8 cellular contexts compared by ENCODE assay signal in the genomic region with DNA sequence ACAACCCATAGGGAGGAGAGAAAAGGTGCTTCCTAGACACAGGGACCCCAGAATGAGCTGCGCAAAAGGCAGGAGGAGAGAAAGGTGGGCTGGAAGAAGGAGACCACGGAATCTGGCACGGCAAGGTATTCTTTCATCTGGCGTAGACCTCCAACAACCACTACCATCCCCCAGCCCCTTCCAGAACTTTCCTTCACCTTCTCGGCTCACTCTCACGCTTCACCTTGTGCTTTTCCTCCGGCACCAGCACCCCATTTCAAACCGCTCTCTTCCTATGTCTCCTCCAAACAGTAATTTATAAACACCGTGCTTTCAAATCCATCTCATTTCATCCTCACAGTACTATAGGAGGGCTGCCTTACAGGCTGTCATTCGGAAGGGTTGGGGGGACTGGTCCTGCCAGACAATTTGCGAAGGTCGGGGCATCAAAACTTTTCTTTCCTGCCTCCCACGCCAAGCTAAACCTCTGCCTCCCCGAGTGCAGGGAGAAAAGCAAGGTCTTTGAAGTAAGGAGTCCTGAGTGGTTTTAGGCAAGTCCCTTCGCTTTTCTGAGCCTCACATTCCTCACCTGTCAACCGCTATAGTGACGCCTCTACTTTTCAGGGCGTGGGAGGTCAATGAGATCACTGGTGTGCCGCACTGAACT. TPM values are rescaled to one million over a fixed set of nuclear protein-coding genes. Genes with fewer than 3 reads are reported as not detected.
DNase-seq lines count a peak whose midpoint lies in the region; ATAC-seq lines count a peak whose summit lies in the region.

No MANE protein-coding gene starts in this region.

- no peaks in the 10 kb centered on the region for H3K27me3 Mint-ChIP-seq in activated T-cell treated with anti-CD3 and anti-CD28 coated beads, Interleukin-2, amount 50 U/mL, for 72 hours (ENCODE audit: low read depth)

- peak overlapping the region; percentile 94 for H3K27ac ChIP-seq in subcutaneous abdominal adipose tissue (ENCODE audit: low read depth, low read length)

- no peaks in the 10 kb centered on the region for H3K27me3 ChIP-seq in subcutaneous abdominal adipose tissue (ENCODE audit: control insufficient read depth in 5 of 5, insufficient read depth in 4 of 5, low read length in 5 of 5)

- H3K4me1 ChIP-seq in subcutaneous abdominal adipose tissue (ENCODE audit: control insufficient read depth in 5 of 5, insufficient read depth in 5 of 5, low read length in 5 of 5), result peaks cover 6 to 53% (median 43%) of the 10 kb centered on the region in 5 donors

- H3K36me3 ChIP-seq in subcutaneous abdominal adipose tissue (ENCODE audit: control insufficient read depth in 5 of 5, insufficient read depth in 5 of 5, low read length in 5 of 5), result peaks cover 0 to 9% (median 0%) of the 10 kb centered on the region in 5 donors

- peak overlapping the region; percentile 90 to 98 for H3K4me3 Mint-ChIP-seq in activated T-cell treated with anti-CD3 and anti-CD28 coated beads, Interleukin-2, amount 50 U/mL, for 72 hours

- H3K4me3 ChIP-seq in iPS-18c (ENCODE audit: insufficient read depth, low read depth, low read length) (peak overlapping the region; percentile 95), subcutaneous abdominal adipose tissue (ENCODE audit: low read depth in 1 of 5, low read length in 5 of 5) (peak overlapping the region; percentile 84 to 97 (median 91))

- H3K27ac Mint-ChIP-seq in activated T-cell treated with anti-CD3 and anti-CD28 coated beads, Interleukin-2, amount 50 U/mL, for 72 hours, result peak overlapping the region; percentile 97

- no peaks in the 10 kb centered on the region for H3K9me3 Mint-ChIP-seq in activated T-cell treated with anti-CD3 and anti-CD28 coated beads, Interleukin-2, amount 50 U/mL, for 72 hours

- H3K9me3 ChIP-seq in iPS-18c (ENCODE audit: control insufficient read depth, insufficient read depth, low read length), result no peaks in the 10 kb centered on the region
- no peaks in the 10 kb centered on the region for H3K9me3 ChIP-seq in subcutaneous abdominal adipose tissue (ENCODE audit: control insufficient read depth in 5 of 5, low read length in 5 of 5)

- H3K4me1 Mint-ChIP-seq in activated T-cell treated with anti-CD3 and anti-CD28 coated beads, Interleukin-2, amount 50 U/mL, for 72 hours (ENCODE audit: low read depth), result peaks cover 55% of the 10 kb centered on the region

- DNase-seq in activated CD8-positive, alpha-beta memory T cell treated with anti-CD3 and anti-CD28 coated beads for 4 hours (ENCODE audit: low read depth in 2 of 2), result peak; percentile 61 to 78
- no peak for DNase-seq in activated CD8-positive, alpha-beta memory T cell treated with anti-CD3 and anti-CD28 coated beads, Interleukin-2, amount 50 U/mL, for 48 hours
- no peak for DNase-seq in activated T-cell treated with anti-CD3 and anti-CD28 coated beads, Interleukin-2, amount 50 U/mL, for 72 hours
- DNase-seq in glomerular visceral epithelial cell (ENCODE audit: extremely low spot score), result no peak
- DNase-seq in epidermal melanocyte (ENCODE audit: insufficient read length, low spot score), result no peak

- H3K36me3 Mint-ChIP-seq in activated T-cell treated with anti-CD3 and anti-CD28 coated beads, Interleukin-2, amount 50 U/mL, for 72 hours (ENCODE audit: insufficient read depth in 2 of 2), result peaks cover 3 to 15% of the 10 kb centered on the region in 2 donors

- H3K9ac ChIP-seq in subcutaneous abdominal adipose tissue (ENCODE audit: low read length in 5 of 5), result peak overlapping the region; percentile 76 to 94 (median 84)

- no peak for ATAC-seq in activated T-cell treated with anti-CD3 and anti-CD28 coated beads, Interleukin-2, amount 50 U/mL, for 72 hours (replicated peaks in 1 of 2)
- no peak for ATAC-seq in HG03521 (IDR thresholded peaks at IDR 0.05; ENCODE audit: unreplicated experiment)

RNA-seq across cellular contexts. Expression of a gene that starts 0.9 kb away (rescaled TPM):
- 10 to 100 TPM; 22.4 to 31.8 TPM for total RNA-seq in activated T-cell treated with anti-CD3 and anti-CD28 coated beads, Interleukin-2, amount 50 U/mL, for 72 hours

RNA-seq across cellular contexts. Expression of a gene that starts 1.2 kb away (rescaled TPM):
- 10 to 100 TPM; 17.3 to 18.9 TPM for total RNA-seq in activated T-cell treated with anti-CD3 and anti-CD28 coated beads, Interleukin-2, amount 50 U/mL, for 72 hours

RNA-seq across cellular contexts. Expression of a gene that starts 48.1 kb away (rescaled TPM):
- total RNA-seq in activated T-cell treated with anti-CD3 and anti-CD28 coated beads, Interleukin-2, amount 50 U/mL, for 72 hours, result 10 to 100 TPM; 45.6 to 47.9 TPM

Comparison
In these comparisons a context has a peak if more than half of its experiments do, and no peak if none do; other contexts are left out.
1. DNase-seq: peak in activated CD8-positive, alpha-beta memory T cell treated with anti-CD3 and anti-CD28 coated beads for 4 hours (2 of 2); none in activated CD8-positive, alpha-beta memory T cell treated with anti-CD3 and anti-CD28 coated beads, Interleukin-2, amount 50 U/mL, for 48 hours (single experiment), activated T-cell treated with anti-CD3 and anti-CD28 coated beads, Interleukin-2, amount 50 U/mL, for 72 hours (0 of 2), glomerular visceral epithelial cell (single experiment) and epidermal melanocyte (single experiment).